In the genomic region with DNA sequence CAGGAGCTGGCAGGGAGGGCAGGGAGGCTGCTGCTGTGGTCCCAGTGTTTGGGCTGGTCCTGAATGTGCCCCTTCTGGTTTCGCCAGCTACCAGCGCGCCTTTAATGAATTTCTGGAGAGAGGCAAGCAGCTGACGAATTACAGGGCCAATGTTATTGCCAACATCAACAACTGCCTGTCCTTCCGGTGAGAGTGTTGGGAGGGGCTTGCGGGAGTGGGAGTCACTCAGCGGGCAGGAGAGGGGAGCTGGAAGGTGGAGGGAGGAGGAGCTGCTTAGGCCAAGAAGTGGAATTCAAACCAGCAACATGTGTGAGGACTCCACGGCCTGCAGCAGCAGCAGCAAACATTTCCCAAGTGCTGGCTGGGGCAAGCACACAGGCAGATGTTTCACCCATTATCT, we compare ENCODE assay signal across 1 cellular context.
TF ChIP-seq lines count a peak whose summit lies in the region.

No MANE protein-coding gene starts in this region.

TF ChIP-seq in GM23338, 12 proteins besides CTCF, POLR2A, EP300 and RAD21 (continued from another document):
- TF ChIP-seq, protein P1, sequence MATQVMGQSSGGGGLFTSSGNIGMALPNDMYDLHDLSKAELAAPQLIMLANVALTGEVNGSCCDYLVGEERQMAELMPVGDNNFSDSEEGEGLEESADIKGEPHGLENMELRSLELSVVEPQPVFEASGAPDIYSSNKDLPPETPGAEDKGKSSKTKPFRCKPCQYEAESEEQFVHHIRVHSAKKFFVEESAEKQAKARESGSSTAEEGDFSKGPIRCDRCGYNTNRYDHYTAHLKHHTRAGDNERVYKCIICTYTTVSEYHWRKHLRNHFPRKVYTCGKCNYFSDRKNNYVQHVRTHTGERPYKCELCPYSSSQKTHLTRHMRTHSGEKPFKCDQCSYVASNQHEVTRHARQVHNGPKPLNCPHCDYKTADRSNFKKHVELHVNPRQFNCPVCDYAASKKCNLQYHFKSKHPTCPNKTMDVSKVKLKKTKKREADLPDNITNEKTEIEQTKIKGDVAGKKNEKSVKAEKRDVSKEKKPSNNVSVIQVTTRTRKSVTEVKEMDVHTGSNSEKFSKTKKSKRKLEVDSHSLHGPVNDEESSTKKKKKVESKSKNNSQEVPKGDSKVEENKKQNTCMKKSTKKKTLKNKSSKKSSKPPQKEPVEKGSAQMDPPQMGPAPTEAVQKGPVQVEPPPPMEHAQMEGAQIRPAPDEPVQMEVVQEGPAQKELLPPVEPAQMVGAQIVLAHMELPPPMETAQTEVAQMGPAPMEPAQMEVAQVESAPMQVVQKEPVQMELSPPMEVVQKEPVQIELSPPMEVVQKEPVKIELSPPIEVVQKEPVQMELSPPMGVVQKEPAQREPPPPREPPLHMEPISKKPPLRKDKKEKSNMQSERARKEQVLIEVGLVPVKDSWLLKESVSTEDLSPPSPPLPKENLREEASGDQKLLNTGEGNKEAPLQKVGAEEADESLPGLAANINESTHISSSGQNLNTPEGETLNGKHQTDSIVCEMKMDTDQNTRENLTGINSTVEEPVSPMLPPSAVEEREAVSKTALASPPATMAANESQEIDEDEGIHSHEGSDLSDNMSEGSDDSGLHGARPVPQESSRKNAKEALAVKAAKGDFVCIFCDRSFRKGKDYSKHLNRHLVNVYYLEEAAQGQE (IDR thresholded peaks at IDR 0.05; ENCODE audit: unreplicated experiment) = no peak
- TF ChIP-seq, protein P2, sequence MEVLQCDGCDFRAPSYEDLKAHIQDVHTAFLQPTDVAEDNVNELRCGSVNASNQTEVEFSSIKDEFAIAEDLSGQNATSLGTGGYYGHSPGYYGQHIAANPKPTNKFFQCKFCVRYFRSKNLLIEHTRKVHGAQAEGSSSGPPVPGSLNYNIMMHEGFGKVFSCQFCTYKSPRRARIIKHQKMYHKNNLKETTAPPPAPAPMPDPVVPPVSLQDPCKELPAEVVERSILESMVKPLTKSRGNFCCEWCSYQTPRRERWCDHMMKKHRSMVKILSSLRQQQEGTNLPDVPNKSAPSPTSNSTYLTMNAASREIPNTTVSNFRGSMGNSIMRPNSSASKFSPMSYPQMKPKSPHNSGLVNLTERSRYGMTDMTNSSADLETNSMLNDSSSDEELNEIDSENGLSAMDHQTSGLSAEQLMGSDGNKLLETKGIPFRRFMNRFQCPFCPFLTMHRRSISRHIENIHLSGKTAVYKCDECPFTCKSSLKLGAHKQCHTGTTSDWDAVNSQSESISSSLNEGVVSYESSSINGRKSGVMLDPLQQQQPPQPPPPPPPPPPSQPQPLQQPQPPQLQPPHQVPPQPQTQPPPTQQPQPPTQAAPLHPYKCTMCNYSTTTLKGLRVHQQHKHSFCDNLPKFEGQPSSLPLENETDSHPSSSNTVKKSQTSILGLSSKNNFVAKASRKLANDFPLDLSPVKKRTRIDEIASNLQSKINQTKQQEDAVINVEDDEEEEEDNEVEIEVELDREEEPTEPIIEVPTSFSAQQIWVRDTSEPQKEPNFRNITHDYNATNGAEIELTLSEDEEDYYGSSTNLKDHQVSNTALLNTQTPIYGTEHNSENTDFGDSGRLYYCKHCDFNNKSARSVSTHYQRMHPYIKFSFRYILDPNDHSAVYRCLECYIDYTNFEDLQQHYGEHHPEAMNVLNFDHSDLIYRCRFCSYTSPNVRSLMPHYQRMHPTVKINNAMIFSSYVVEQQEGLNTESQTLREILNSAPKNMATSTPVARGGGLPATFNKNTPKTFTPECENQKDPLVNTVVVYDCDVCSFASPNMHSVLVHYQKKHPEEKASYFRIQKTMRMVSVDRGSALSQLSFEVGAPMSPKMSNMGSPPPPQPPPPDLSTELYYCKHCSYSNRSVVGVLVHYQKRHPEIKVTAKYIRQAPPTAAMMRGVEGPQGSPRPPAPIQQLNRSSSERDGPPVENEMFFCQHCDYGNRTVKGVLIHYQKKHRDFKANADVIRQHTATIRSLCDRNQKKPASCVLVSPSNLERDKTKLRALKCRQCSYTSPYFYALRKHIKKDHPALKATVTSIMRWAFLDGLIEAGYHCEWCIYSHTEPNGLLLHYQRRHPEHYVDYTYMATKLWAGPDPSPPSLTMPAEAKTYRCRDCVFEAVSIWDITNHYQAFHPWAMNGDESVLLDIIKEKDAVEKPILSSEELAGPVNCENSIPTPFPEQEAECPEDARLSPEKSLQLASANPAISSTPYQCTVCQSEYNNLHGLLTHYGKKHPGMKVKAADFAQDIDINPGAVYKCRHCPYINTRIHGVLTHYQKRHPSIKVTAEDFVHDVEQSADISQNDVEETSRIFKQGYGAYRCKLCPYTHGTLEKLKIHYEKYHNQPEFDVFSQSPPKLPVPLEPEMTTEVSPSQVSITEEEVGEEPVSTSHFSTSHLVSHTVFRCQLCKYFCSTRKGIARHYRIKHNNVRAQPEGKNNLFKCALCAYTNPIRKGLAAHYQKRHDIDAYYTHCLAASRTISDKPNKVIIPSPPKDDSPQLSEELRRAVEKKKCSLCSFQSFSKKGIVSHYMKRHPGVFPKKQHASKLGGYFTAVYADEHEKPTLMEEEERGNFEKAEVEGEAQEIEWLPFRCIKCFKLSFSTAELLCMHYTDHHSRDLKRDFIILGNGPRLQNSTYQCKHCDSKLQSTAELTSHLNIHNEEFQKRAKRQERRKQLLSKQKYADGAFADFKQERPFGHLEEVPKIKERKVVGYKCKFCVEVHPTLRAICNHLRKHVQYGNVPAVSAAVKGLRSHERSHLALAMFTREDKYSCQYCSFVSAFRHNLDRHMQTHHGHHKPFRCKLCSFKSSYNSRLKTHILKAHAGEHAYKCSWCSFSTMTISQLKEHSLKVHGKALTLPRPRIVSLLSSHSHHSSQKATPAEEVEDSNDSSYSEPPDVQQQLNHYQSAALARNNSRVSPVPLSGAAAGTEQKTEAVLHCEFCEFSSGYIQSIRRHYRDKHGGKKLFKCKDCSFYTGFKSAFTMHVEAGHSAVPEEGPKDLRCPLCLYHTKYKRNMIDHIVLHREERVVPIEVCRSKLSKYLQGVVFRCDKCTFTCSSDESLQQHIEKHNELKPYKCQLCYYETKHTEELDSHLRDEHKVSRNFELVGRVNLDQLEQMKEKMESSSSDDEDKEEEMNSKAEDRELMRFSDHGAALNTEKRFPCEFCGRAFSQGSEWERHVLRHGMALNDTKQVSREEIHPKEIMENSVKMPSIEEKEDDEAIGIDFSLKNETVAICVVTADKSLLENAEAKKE (CRISPR knock-in tag; IDR thresholded peaks at IDR 0.05) = no peak
